In genomic region chr7:11754933-11755332, GRCh38 we compare ENCODE assay signal across 1 cellular context.
TF ChIP-seq lines count a peak whose summit lies in the region.

No MANE protein-coding gene starts in this region.

TF ChIP-seq in GM23338, 12 proteins besides CTCF, POLR2A, EP300 and RAD21 (continued from another document):
- no peak for TF ChIP-seq ZNF462 (CRISPR knock-in tag; IDR thresholded peaks at IDR 0.05)
- no peak for TF ChIP-seq CREB1 (CRISPR knock-in tag; IDR thresholded peaks at IDR 0.05; ENCODE audit: low read depth)
- TF ChIP-seq JUNB (IDR thresholded peaks at IDR 0.05; ENCODE audit: unreplicated experiment) = no peak
- TF ChIP-seq ETS1 (IDR thresholded peaks at IDR 0.05) = no peak
- no peak for TF ChIP-seq NANOG (IDR thresholded peaks at IDR 0.05; ENCODE audit: borderline replicate concordance)
- no peak for TF ChIP-seq ZNF114 (CRISPR knock-in tag; IDR thresholded peaks at IDR 0.05)
